In the genomic region with DNA sequence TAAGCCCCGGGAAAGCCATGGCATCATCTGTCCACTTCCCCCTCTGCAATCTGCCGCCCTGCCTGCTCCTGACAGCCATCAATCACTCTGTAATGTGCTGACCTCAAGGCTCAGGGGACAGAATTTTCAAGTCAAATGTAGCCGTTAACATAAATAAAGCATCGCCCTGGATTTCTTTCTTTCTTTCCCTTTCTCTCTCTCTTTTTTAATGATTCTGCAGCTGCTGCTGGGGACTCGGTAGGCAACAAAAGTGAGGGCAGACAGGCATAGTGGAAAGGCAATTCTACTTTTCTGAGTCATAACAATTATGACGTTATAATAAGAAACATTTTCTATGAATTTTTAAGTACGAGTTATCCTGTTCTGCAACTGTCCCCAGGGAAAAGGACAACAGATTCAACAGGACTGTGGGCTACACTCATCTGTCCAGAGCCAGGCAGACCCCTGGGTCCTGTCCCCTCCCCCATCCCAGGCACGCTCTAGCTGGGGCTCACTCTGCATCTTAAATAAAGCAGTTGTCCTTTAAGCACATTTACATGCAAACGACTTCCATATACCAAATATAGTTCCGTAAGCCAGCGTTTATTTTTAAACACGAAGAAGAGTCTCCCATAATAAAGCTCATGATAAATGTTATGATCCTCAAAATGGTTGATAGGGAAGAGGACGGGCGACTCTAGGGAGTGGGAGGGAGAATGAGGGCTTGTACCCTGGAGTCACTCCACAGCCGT, we compare ENCODE assay signal across 1 cellular context.
TF ChIP-seq lines count a peak whose summit lies in the region.

No MANE protein-coding gene starts in this region.

TF ChIP-seq in HEK293, 187 proteins besides CTCF, POLR2A, EP300 and RAD21 (continued from another document):
- TF ChIP-seq, protein P1, sequence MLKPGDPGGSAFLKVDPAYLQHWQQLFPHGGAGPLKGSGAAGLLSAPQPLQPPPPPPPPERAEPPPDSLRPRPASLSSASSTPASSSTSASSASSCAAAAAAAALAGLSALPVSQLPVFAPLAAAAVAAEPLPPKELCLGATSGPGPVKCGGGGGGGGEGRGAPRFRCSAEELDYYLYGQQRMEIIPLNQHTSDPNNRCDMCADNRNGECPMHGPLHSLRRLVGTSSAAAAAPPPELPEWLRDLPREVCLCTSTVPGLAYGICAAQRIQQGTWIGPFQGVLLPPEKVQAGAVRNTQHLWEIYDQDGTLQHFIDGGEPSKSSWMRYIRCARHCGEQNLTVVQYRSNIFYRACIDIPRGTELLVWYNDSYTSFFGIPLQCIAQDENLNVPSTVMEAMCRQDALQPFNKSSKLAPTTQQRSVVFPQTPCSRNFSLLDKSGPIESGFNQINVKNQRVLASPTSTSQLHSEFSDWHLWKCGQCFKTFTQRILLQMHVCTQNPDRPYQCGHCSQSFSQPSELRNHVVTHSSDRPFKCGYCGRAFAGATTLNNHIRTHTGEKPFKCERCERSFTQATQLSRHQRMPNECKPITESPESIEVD (tag by site-specific recombination; IDR thresholded peaks at IDR 0.05) = peak; percentile 67
- peak; percentile 51 for TF ChIP-seq PRDM1 (tag by site-specific recombination; IDR thresholded peaks at IDR 0.05)
- 0 out of 2 replicates have a peak, but pooled peaks have one; percentile 25 for TF ChIP-seq ZNF366 (tag by site-specific recombination; conservative IDR thresholded peaks at IDR 0.05)
- TF ChIP-seq ZNF701 (tag by site-specific recombination; IDR thresholded peaks at IDR 0.05) = no peak
- TF ChIP-seq KLF10 (tag by site-specific recombination; IDR thresholded peaks at IDR 0.05) = 0 out of 2 replicates have a peak, but pooled peaks have one; percentile 31
- peak; percentile 62 for TF ChIP-seq ZNF341 (tag by site-specific recombination; IDR thresholded peaks at IDR 0.05; ENCODE audit: low read depth)
- TF ChIP-seq, protein P2, sequence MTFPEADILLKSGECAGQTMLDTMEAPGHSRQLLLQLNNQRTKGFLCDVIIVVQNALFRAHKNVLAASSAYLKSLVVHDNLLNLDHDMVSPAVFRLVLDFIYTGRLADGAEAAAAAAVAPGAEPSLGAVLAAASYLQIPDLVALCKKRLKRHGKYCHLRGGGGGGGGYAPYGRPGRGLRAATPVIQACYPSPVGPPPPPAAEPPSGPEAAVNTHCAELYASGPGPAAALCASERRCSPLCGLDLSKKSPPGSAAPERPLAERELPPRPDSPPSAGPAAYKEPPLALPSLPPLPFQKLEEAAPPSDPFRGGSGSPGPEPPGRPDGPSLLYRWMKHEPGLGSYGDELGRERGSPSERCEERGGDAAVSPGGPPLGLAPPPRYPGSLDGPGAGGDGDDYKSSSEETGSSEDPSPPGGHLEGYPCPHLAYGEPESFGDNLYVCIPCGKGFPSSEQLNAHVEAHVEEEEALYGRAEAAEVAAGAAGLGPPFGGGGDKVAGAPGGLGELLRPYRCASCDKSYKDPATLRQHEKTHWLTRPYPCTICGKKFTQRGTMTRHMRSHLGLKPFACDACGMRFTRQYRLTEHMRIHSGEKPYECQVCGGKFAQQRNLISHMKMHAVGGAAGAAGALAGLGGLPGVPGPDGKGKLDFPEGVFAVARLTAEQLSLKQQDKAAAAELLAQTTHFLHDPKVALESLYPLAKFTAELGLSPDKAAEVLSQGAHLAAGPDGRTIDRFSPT (tag by site-specific recombination; IDR thresholded peaks at IDR 0.05) = no peak
- no peak for TF ChIP-seq SETDB1 (IDR thresholded peaks at IDR 0.05; ENCODE audit: insufficient read length, low read length)
- peak; percentile 24; the same call in 1 of the 2 replicates for TF ChIP-seq ZEB2 (tag by site-specific recombination; IDR thresholded peaks at IDR 0.05)
